Comparison of ENCODE assay signal across 8 cellular contexts in the genomic region with DNA sequence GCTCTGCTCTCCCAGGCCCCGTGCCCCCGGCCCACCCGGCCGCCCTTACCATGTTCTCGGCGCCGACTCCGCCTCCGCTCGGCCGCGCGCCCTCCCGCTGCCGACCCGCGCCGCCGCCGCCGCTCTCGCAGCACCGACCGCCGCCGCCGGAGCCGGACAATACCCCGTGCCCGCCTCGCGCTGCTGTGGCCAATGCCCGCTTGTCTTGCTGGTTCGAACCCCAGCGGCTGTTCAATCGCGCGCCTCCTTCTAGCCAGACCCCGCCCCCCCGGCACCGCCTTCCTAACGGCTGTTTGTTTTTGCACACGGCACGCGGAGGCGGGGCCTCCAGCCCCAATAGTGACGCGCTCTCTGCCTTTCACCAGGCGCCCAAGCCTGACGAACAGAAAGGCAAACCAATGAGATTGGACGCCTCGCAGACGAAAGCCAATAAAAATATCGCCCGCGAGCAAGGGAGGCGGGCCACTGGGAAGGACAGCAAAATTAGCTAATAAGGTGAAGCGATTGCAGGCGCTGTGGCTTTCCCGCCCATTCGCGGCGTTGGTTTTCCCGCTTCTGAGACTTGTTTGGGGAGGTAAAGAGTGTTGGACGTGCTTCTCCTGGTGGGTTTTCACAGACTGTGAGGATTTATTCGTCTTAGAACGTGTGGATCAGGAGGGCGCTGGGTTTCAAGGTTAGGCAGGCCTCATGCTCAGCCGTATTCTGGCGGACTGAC. TPM values are rescaled to one million over a fixed set of nuclear protein-coding genes. Genes with fewer than 3 reads are reported as not detected.
DNase-seq lines count a peak whose midpoint lies in the region; ATAC-seq, FAIRE-seq and TF ChIP-seq lines count a peak whose summit lies in the region.

Gene H2AZ2 (minus strand): TSS at position 168 of the 715 bp plus-strand sequence. CDS start 116 bp downstream, at position 52.

- peak within 1 kb of the TSS; percentile 83; the same call in 1 of the 2 replicates for H3K18ac ChIP-seq in IMR-90 (ENCODE audit: low read depth, low read length)

- H2BK120ac ChIP-seq in IMR-90 (ENCODE audit: low read depth, low read length) = peak within 1 kb of the TSS; percentile 43; the same call in 1 of the 2 replicates

- H4K8ac ChIP-seq in IMR-90 (ENCODE audit: low read depth in 2 of 2, low read length in 2 of 2) = peak within 1 kb of the TSS; percentile 93 to 95

- ATAC-seq in GM21528 (IDR thresholded peaks at IDR 0.05; ENCODE audit: low FRiP score, unreplicated experiment) (peak; percentile 86), IMR-90 (ENCODE audit: low read depth) (peak; percentile 93)

- in situ Hi-C loops in IMR-90 (cut with MboI; ENCODE audit: low sequenced_read_pairs) = loop anchor here (10.0 kb wide), 1 partner anchor 253 kb away; no protein-coding TSS in a partner anchor

- H2AFZ ChIP-seq in IMR-90 (replicated peaks; ENCODE audit: low read length, poor library complexity) (peak within 1 kb of the TSS; percentile 95), endothelial cell of umbilical vein (ENCODE audit: low read depth, low read length) (peak within 1 kb of the TSS; percentile 63)

- H3K4me2 ChIP-seq in IMR-90 (ENCODE audit: low read depth, low read length) (peak within 1 kb of the TSS; percentile 96), endothelial cell of umbilical vein (ENCODE audit: insufficient read depth, low read length) (peak within 1 kb of the TSS; percentile 83)

- no peak within 1 kb of the TSS for H2BK20ac ChIP-seq in IMR-90 (ENCODE audit: low read depth, low read length)

- TF ChIP-seq RAD21 in IMR-90 (IDR thresholded peaks at IDR 0.05; ENCODE audit: low read length) = no peak

- no peaks in the 10 kb centered on the region for H3K9me3 ChIP-seq in IMR-90 (ENCODE audit: control insufficient read depth, insufficient read depth, low read length)
- H3K9me3 ChIP-seq in endothelial cell of umbilical vein (replicated peaks; ENCODE audit: control insufficient read depth, insufficient read depth, low read length) = no peaks in the 10 kb centered on the region

- peak within 1 kb of the TSS; percentile 92 for H4K91ac ChIP-seq in IMR-90 (ENCODE audit: insufficient read depth, low read depth, low read length)

- peaks cover 3% of the 10 kb centered on the region; the same call in 1 of the 2 replicates for H3K9me1 ChIP-seq in IMR-90 (ENCODE audit: insufficient read depth, low read length)
- H3K9me1 ChIP-seq in endothelial cell of umbilical vein (replicated peaks; ENCODE audit: control insufficient read depth, extremely low read depth, insufficient read depth, low read length) = no peaks in the 10 kb centered on the region

- H4K20me1 ChIP-seq in IMR-90 (ENCODE audit: insufficient read depth, low read length) = peaks cover 12% of the 10 kb centered on the region
- peaks cover 3% of the 10 kb centered on the region for H4K20me1 ChIP-seq in endothelial cell of umbilical vein (replicated peaks; ENCODE audit: control insufficient read depth, extremely low read depth, insufficient read depth, low read length)

- WGBS in IMR-90 (ENCODE audit: extremely low coverage in 2 of 2, insufficient read length in 1 of 2), 2 experiments = 0% methylated on average over 45 of the region's 70 CpGs; no CpG with 5 or more reads in 1 of the 2 experiments

- dilution Hi-C loops in IMR-90 (cut with HindIII; ENCODE audit: low sequenced_read_pairs, unreplicated experiment) (no loop called here), endothelial cell of umbilical vein (cut with MboI; ENCODE audit: extremely low pct_ligation_motif_present, low sequenced_read_pairs) (no loop called here)

- H3K4ac ChIP-seq in IMR-90 (ENCODE audit: low read depth, low read length) = peak within 1 kb of the TSS; percentile 81

- BruUV-seq in IMR-90 (replicated peaks; lab: Mats Ljungman, UMichigan) = no TSS peak
- no TSS peak for BruUV-seq in endothelial cell of umbilical vein (replicated peaks; lab: Mats Ljungman, UMichigan)

- peaks cover 43% of the 10 kb centered on the region for H3K79me2 ChIP-seq in endothelial cell of umbilical vein (ENCODE audit: control insufficient read depth, insufficient read depth, low read length)

- H3K56ac ChIP-seq in IMR-90 (ENCODE audit: extremely low read depth, insufficient read depth, low read length) = peak within 1 kb of the TSS; percentile 95

- peak within 1 kb of the TSS; percentile 75 for H3K14ac ChIP-seq in IMR-90 (replicated peaks; ENCODE audit: low read depth, low read length)

- peak within 1 kb of the TSS; percentile 90 for H3K4me3 ChIP-seq in IMR-90 (ENCODE audit: insufficient read depth, low read depth, low read length)
- H3K4me3 ChIP-seq in endothelial cell of umbilical vein (replicated peaks in 1 of 3; ENCODE audit: insufficient read depth in 1 of 3, low read depth in 1 of 3, low read length in 3 of 3) = peak within 1 kb of the TSS; percentile 38 to 97 (median 65)

- peak; percentile 88 for FAIRE-seq in endothelial cell of umbilical vein (lab: Jason Lieb, UNC)

- peak within 1 kb of the TSS; percentile 78; the same call in 1 of the 2 replicates for H4K5ac ChIP-seq in IMR-90 (ENCODE audit: low read depth, low read length)

- H3K36me3 ChIP-seq in IMR-90 (ENCODE audit: control insufficient read depth, insufficient read depth, low read length) (no peaks in the 10 kb centered on the region), endothelial cell of umbilical vein (ENCODE audit: control insufficient read depth in 2 of 2, extremely low read depth in 1 of 2, insufficient read depth in 2 of 2, low read length in 2 of 2) (no peaks in the 10 kb centered on the region)

- H2BK5ac ChIP-seq in IMR-90 (ENCODE audit: low read depth, low read length, poor library complexity, severe bottlenecking) = peak within 1 kb of the TSS; percentile 77

- no peak for TF ChIP-seq CTCF in IMR-90 (conservative IDR thresholded peaks at IDR 0.05; ENCODE audit: low read depth, low read length)
- no peak for TF ChIP-seq CTCF in endothelial cell of umbilical vein (IDR thresholded peaks at IDR 0.05; ENCODE audit: extremely low read depth in 1 of 2, insufficient read depth in 1 of 2, low read depth in 1 of 2, low read length in 2 of 2)

- H3K27me3 ChIP-seq in IMR-90 (ENCODE audit: control insufficient read depth, insufficient read depth, low read length) = no peaks in the 10 kb centered on the region
- H3K27me3 ChIP-seq in endothelial cell of umbilical vein (ENCODE audit: control insufficient read depth in 2 of 2, insufficient read depth in 2 of 2, low read length in 2 of 2) = no peaks in the 10 kb centered on the region

- H2BK15ac ChIP-seq in IMR-90 (ENCODE audit: low read depth, low read length) = peak within 1 kb of the TSS; percentile 0; the same call in 1 of the 3 replicates

- CTCF ChIA-PET in IMR-90 (lab: Yijun Ruan, JAX) (interaction anchor here (0.7 to 1.6 kb wide), 4 partner anchors 9 to 288 kb away, joined by 3 to 5 read pairs (median 3); no protein-coding TSS in a partner anchor), endothelial cell of umbilical vein (lab: Charles Lee) (interaction anchor here (0.6 to 3.6 kb wide), 23 partner anchors 9 to 288 kb away, joined by 3 to 22 read pairs (median 6); partner anchors contain the start of genes DDX56, OGDH, PPIA and TMED4)

- peak within 1 kb of the TSS; percentile 48 for H2AK5ac ChIP-seq in IMR-90 (ENCODE audit: low read depth, low read length)

- peak; percentile 100 for DNase-seq in DMS 273 (lab: John Stamatoyannopoulos, UW; ENCODE audit: unreplicated experiment)
- peak; percentile 100 for DNase-seq in IMR-90
- DNase-seq in OCI-M1 (lab: John Stamatoyannopoulos, UW) = peak; percentile 99
- peak; percentile 100 for DNase-seq in activated T-cell treated with anti-CD3 and anti-CD28 coated beads for 24 hours (ENCODE audit: low read depth)
- DNase-seq in endothelial cell of umbilical vein (ENCODE audit: low read depth, low spot score) = peak; percentile 100
- peak; percentile 100 for DNase-seq in midbrain (lab: John Stamatoyannopoulos, UW)
- DNase-seq in stimulated activated CD8-positive, alpha-beta memory T cell treated with anti-CD3 and anti-CD28 coated beads, Interleukin-2, amount 100 ng/mL, for 1 hour (ENCODE audit: low read depth in 2 of 2) = peak; percentile 100

- H2AK9ac ChIP-seq in IMR-90 (replicated peaks; ENCODE audit: low read depth, low read length, poor library complexity) = peak within 1 kb of the TSS; percentile 75

- intact Hi-C loops in IMR-90 (cut with micrococcal nuclease) = loop anchor here (1.0 to 5.0 kb wide), 6 partner anchors 37 to 260 kb away; partner anchors contain the start of genes OGDH and PURB
- intact Hi-C loops in endothelial cell of umbilical vein (cut with micrococcal nuclease) = loop anchor here (1.0 to 5.0 kb wide), 10 partner anchors 37 to 359 kb away; partner anchors contain the start of genes CCM2, OGDH, PURB and TBRG4

- H3K23ac ChIP-seq in IMR-90 (ENCODE audit: low read depth, low read length) = peak within 1 kb of the TSS; percentile 95

- H3K9ac ChIP-seq in IMR-90 (ENCODE audit: low read depth, low read length) = peak within 1 kb of the TSS; percentile 94
- H3K9ac ChIP-seq in endothelial cell of umbilical vein (replicated peaks; ENCODE audit: extremely low read depth, insufficient read depth, low read length) = peak within 1 kb of the TSS; percentile 86

- POLR2A ChIA-PET in IMR-90 (lab: Charles Lee; ENCODE audit: unreplicated experiment) (no interaction called here), endothelial cell of umbilical vein (lab: Charles Lee) (interaction anchor here (0.5 to 2.0 kb wide), 8 partner anchors 34 to 274 kb away, joined by 3 to 10 read pairs (median 4); partner anchors contain the start of genes DDX56, OGDH, PURB and TMED4)

- H3K4me1 ChIP-seq in IMR-90 (ENCODE audit: control insufficient read depth, insufficient read depth, low read length) (peaks cover 2% of the 10 kb centered on the region; the same call in 1 of the 2 replicates), endothelial cell of umbilical vein (ENCODE audit: control insufficient read depth, extremely low read depth, insufficient read depth, low read length) (peaks cover 17% of the 10 kb centered on the region)

- TF ChIP-seq POLR2A in IMR-90 (IDR thresholded peaks at IDR 0.05; ENCODE audit: low read depth, low read length) (peak; percentile 76), endothelial cell of umbilical vein (IDR thresholded peaks at IDR 0.05; ENCODE audit: low read depth, low read length) (peak; percentile 53)

- H3K27ac ChIP-seq in IMR-90 (ENCODE audit: insufficient read depth, low read length) = peak within 1 kb of the TSS; percentile 81
- peak within 1 kb of the TSS; percentile 78 for H3K27ac ChIP-seq in endothelial cell of umbilical vein (ENCODE audit: insufficient read depth, low read depth, low read length)

- peaks cover 0 to 17% of the 10 kb centered on the region in 2 experiments; a peak in 1 of 4 replicates for H3K79me1 ChIP-seq in IMR-90 (ENCODE audit: low read depth in 1 of 2, low read length in 2 of 2)

RNA-seq across cellular contexts. Expression of gene H2AZ2, which starts in this region (rescaled TPM):
- total RNA-seq in IMR-90 (2012; rRNA removed) (162 and 230 TPM in 2 replicates), endothelial cell of umbilical vein (226 and 232 TPM in 2 replicates)
- polyA plus RNA-seq in IMR-90 (2012; rRNA removed) (135 and 156 TPM in 2 replicates), endothelial cell of umbilical vein (192 and 225 TPM in 2 replicates)
- 141 and 213 TPM in 2 replicates for polyA plus RNA-seq in IMR-90 (2012; cell fraction: cytosol; rRNA removed)
- 57.3 and 81.6 TPM in 2 replicates for polyA plus RNA-seq in IMR-90 (2012; cell fraction: nucleus; rRNA removed; ENCODE audit: low replicate concordance)
- 270 and 309 TPM in 2 replicates for polyA plus RNA-seq in endothelial cell of umbilical vein (2011; cell fraction: cytosol; rRNA removed)
- 101 and 114 TPM in 2 replicates for polyA plus RNA-seq in endothelial cell of umbilical vein (2011; cell fraction: nucleus; rRNA removed)
- polyA plus RNA-seq in endothelial cell of umbilical vein (2012) = 151 and 242 TPM in 2 replicates
- 134 and 158 TPM in 2 replicates for polyA minus RNA-seq in endothelial cell of umbilical vein
- polyA minus RNA-seq in endothelial cell of umbilical vein (2011; cell fraction: cytosol; rRNA and poly(A)+ RNA removed) = 101 TPM
- 26.6 and 40.5 TPM in 2 replicates for polyA minus RNA-seq in endothelial cell of umbilical vein (2011; cell fraction: nucleus; rRNA and poly(A)+ RNA removed)

Comparison
In these comparisons a context has a peak if more than half of its experiments do, and no peak if none do; other contexts are left out.
1. Peak in every context shown above with its lines: DNase-seq, ATAC-seq, H3K4me3 ChIP-seq and H3K27ac ChIP-seq.